ENCODE assay signal across 9 cellular contexts in genomic region chr15:93037341-93038063, GRCh38. TPM values are rescaled to one million over a fixed set of nuclear protein-coding genes. Genes with fewer than 3 reads are reported as not detected.
A peak's percentile ranks its signal among the peaks of the same experiment; 100 is the strongest.
DNase-seq lines count a peak whose midpoint lies in the region; ATAC-seq and TF ChIP-seq lines count a peak whose summit lies in the region.
"Had no signal": no experiment of that assay in that cellular context is flagged by ENCODE, and none has a peak within 500 bp of the region (broad histone marks: within the 10 kb centered on the region; RNA-seq: fewer than 3 reads in every experiment).

No MANE protein-coding gene starts in this region.

- DNase-seq in GM23338 (ENCODE audit: low spot score) = no peak
- DNase-seq in RWPE1 (ENCODE audit: low spot score) = no peak
- peak; percentile 83 for DNase-seq in sigmoid colon
- no peak for DNase-seq in activated gamma-delta T cell treated with Interleukin-2 at 50 U/mL for 16 hours
- no peak for DNase-seq in activated CD4-positive, alpha-beta T cell treated with anti-CD3 and anti-CD28 coated beads for 48 hours
- DNase-seq in NCI-H1436 (lab: John Stamatoyannopoulos, UW) = no peak
- DNase-seq: activated B cell treated with CpG ODN at 0.5 μM for 24 hours had no signal

- no peaks in the 10 kb centered on the region for H3K9me3 ChIP-seq in gastroesophageal sphincter
- no peaks in the 10 kb centered on the region for H3K9me3 ChIP-seq in sigmoid colon

- H3K27me3 ChIP-seq in GM23338 (ENCODE audit: insufficient read depth) (no peaks in the 10 kb centered on the region), gastroesophageal sphincter (no peaks in the 10 kb centered on the region), sigmoid colon (no peaks in the 10 kb centered on the region)

- CTCF ChIA-PET in RWPE1 (lab: Yijun Ruan, JAX) = interaction anchor here (0.6 to 3.1 kb wide), 4 partner anchors 10 to 1059 kb away, joined by 3 to 12 read pairs (median 4); no protein-coding TSS in a partner anchor

- H3K9me3 Mint-ChIP-seq in GM23338 = peaks cover 4% of the 10 kb centered on the region; the same call in 2 of the 3 replicates
- H3K9me3 Mint-ChIP-seq: activated B cell treated with CpG ODN at 0.5 μM for 24 hours had no signal

- TF ChIP-seq EP300 in gastroesophageal sphincter (IDR thresholded peaks at IDR 0.05) (no peak), sigmoid colon (IDR thresholded peaks at IDR 0.05) (no peak)

- no peaks in the 10 kb centered on the region for H3K36me3 ChIP-seq in GM23338 (ENCODE audit: insufficient read depth)
- H3K36me3 ChIP-seq in gastroesophageal sphincter = peaks cover 0 to 1% of the 10 kb centered on the region in 2 donors
- H3K36me3 ChIP-seq in sigmoid colon = no peaks in the 10 kb centered on the region

- ATAC-seq in GM23338 (no peak; the same call in 2 of the 3 replicates), gastroesophageal sphincter (peak; percentile 67), HG02571 (IDR thresholded peaks at IDR 0.05; ENCODE audit: unreplicated experiment) (no peak)

- H3K4me2 ChIP-seq in GM23338 = no peak overlapping the region

- H4K20me1 ChIP-seq in GM23338 (replicated peaks; ENCODE audit: insufficient read depth) = peaks cover 6% of the 10 kb centered on the region; the same call in 1 of the 2 replicates

- H3K9me2 ChIP-seq in GM23338 (ENCODE audit: insufficient read depth) = no peaks in the 10 kb centered on the region

- POLR2A ChIA-PET in RWPE1 (lab: Yijun Ruan, JAX; ENCODE audit: low non-redundant PET) = interaction anchor here (0.6 to 0.7 kb wide), 2 partner anchors 12 to 18 kb away, joined by 3 to 5 read pairs; no protein-coding TSS in a partner anchor

- peaks cover 15% of the 10 kb centered on the region for H3K27me3 Mint-ChIP-seq in GM23338 (ENCODE audit: insufficient read depth, low read depth, poor library complexity)

- H3K4me1 ChIP-seq in GM23338 (ENCODE audit: insufficient read depth) (no peaks in the 10 kb centered on the region), gastroesophageal sphincter (peaks cover 0 to 27% (median 14%) of the 10 kb centered on the region in 3 donors), sigmoid colon (peaks cover 0 to 47% (median 37%) of the 10 kb centered on the region in 4 donors)

- peak overlapping the region; percentile 42; the same call in 1 of the 2 replicates for H3K27ac Mint-ChIP-seq in GM23338
- H3K27ac Mint-ChIP-seq: activated B cell treated with CpG ODN at 0.5 μM for 24 hours had no signal

- no peak overlapping the region for H3K4me3 Mint-ChIP-seq in GM23338
- H3K4me3 Mint-ChIP-seq: activated B cell treated with CpG ODN at 0.5 μM for 24 hours had no signal

- H3K4me3 ChIP-seq in GM23338 (no peak overlapping the region), gastroesophageal sphincter (no peak overlapping the region), sigmoid colon (no peak overlapping the region)

- H3F3A ChIP-seq in GM23338 (replicated peaks; ENCODE audit: low read depth) = no peaks in the 10 kb centered on the region

- no peaks in the 10 kb centered on the region for H3K79me2 ChIP-seq in GM23338 (replicated peaks; ENCODE audit: insufficient read depth)

- H3K4me1 Mint-ChIP-seq in GM23338 = peaks cover 7% of the 10 kb centered on the region; the same call in 2 of the 3 replicates

- TF ChIP-seq POLR2A in gastroesophageal sphincter (IDR thresholded peaks at IDR 0.05) = no peak
- no peak for TF ChIP-seq POLR2A in sigmoid colon (IDR thresholded peaks at IDR 0.05)

- 16 to 60% methylated on average over 4 to 9 of the region's 17 CpGs for WGBS in gastroesophageal sphincter (ENCODE audit: low coverage in 1 of 2), 2 donors
- WGBS in sigmoid colon, 2 donors = 39 to 51% methylated on average over 17 of the region's 17 CpGs

- intact Hi-C loops in sigmoid colon (cut with DNase I) = loop anchor here (10.0 kb wide), 4 partner anchors 107 to 987 kb away; no protein-coding TSS in a partner anchor

- H3K27ac ChIP-seq in GM23338 (ENCODE audit: low read depth) (no peak overlapping the region), RWPE1 (peak overlapping the region; percentile 72), gastroesophageal sphincter (peak overlapping the region in 3 of 4 donors; percentile 58 to 66 (median 66)), sigmoid colon (peak overlapping the region; percentile 35 to 75 (median 58))

- TF ChIP-seq CTCF in GM23338 (conservative IDR thresholded peaks at IDR 0.05; ENCODE audit: low read depth in 2 of 2) = peak in 1 of 2 experiments; percentile 43; a peak in 2 of 4 replicates
- TF ChIP-seq CTCF in RWPE1 (conservative IDR thresholded peaks at IDR 0.05; ENCODE audit: low read depth) = peak; percentile 55; the same call in 1 of the 2 replicates
- peak in 3 of 4 experiments; percentile 17 to 50 (median 30) for TF ChIP-seq CTCF in gastroesophageal sphincter (IDR thresholded peaks at IDR 0.05)
- peak in 1 of 4 experiments; percentile 37 for TF ChIP-seq CTCF in sigmoid colon (IDR thresholded peaks at IDR 0.05)

- H2AFZ ChIP-seq in GM23338 = no peak overlapping the region

- H3K36me3 Mint-ChIP-seq in GM23338 (ENCODE audit: low read depth) = peaks cover 11% of the 10 kb centered on the region; the same call in 2 of the 3 replicates

TF ChIP-seq in GM23338, 12 proteins besides CTCF, POLR2A, EP300 and RAD21:
- TF ChIP-seq ZNF331 (CRISPR knock-in tag; IDR thresholded peaks at IDR 0.05; ENCODE audit: low read depth) (no peak), NANOG (IDR thresholded peaks at IDR 0.05; ENCODE audit: borderline replicate concordance) (no peak), POLR2AphosphoS5 (IDR thresholded peaks at IDR 0.05; ENCODE audit: low read depth) (no peak)

RNA-seq across cellular contexts. Expression of gene RGMA, which starts 51.5 kb away (rescaled TPM):
- total RNA-seq in GM23338 (2014; rRNA removed; shearing (Covaris generic)) = 24.6 and 34.2 TPM in 2 replicates
- polyA plus RNA-seq in GM23338 (2016; fragmentation: Nextera tagmentation; extraction: Ambion mirVana) (36.5 and 36.6 TPM in 2 replicates), sigmoid colon (10 to 100 TPM in 1 of 3 donors, 1 to 10 TPM in 2; 1.4 to 18.5 (median 6.0) TPM)
- total RNA-seq in gastroesophageal sphincter (100 to 1,000 TPM in 2 of 4 donors, 10 to 100 TPM in 2; 99.0 to 307 (median 112) TPM), sigmoid colon (10 to 100 TPM; 21.8 to 58.6 (median 32.8) TPM)
- total RNA-seq: activated B cell treated with CpG ODN at 0.5 μM for 24 hours had no signal
